30 cellular contexts compared by ENCODE assay signal in genomic region chr20:33062105-33062629, GRCh38. TPM values are rescaled to one million over a fixed set of nuclear protein-coding genes. Genes with fewer than 3 reads are reported as not detected.
"Had no signal": no experiment of that assay in that cellular context is flagged by ENCODE, and none has a peak within 500 bp of the region (broad histone marks: within the 10 kb centered on the region; RNA-seq: fewer than 3 reads in every experiment).

No MANE protein-coding gene starts in this region.

- H3K36me3 ChIP-seq: heart right ventricle, thoracic aorta, upper lobe of left lung had no signal

- H3K4me3 Mint-ChIP-seq: activated CD4-positive, alpha-beta T cell treated with anti-CD3 and anti-CD28 coated beads, Interleukin-2, amount 10 ng/mL, durations not matched to agents 7 days and 5 days; activated naive CD8-positive, alpha-beta T cell; activated T-cell treated with anti-CD3 and anti-CD28 coated beads, Interleukin-2, amount 50 U/mL, for 24 hours; activated T-helper 17 cell treated with anti-CD3 and anti-CD28 coated beads, Interleukin-2, amount 50 U/mL, for 72 hours; nephron; T-helper 1 cell treated with Interleukin-12 subunit alpha and Interleukin-12 subunit beta and Interleukin-4 antibody, amounts not matched to agents 30 μg/mL and 1 μg/mL, for 36 hours had no signal

- FAIRE-seq: endometrium had no signal

- ATAC-seq: activated CD4-positive, CD25-positive, alpha-beta regulatory T cell treated with anti-CD3 and anti-CD28 coated beads, Interleukin-2, amount 50 U/mL, for 24 hours; activated T-helper 17 cell treated with anti-CD3 and anti-CD28 coated beads, Interleukin-2, amount 50 U/mL, for 72 hours had no signal

- H3K4me1 Mint-ChIP-seq: activated CD4-positive, alpha-beta T cell treated with anti-CD3 and anti-CD28 coated beads, Interleukin-2, amount 10 ng/mL, durations not matched to agents 7 days and 5 days; activated T-helper 17 cell treated with anti-CD3 and anti-CD28 coated beads, Interleukin-2, amount 50 U/mL, for 72 hours had no signal

- H3K4me1 ChIP-seq: heart right ventricle, upper lobe of left lung had no signal

- H3K36me3 Mint-ChIP-seq: activated naive CD8-positive, alpha-beta T cell had no signal

- H3K9me3 ChIP-seq: heart right ventricle, thoracic aorta, upper lobe of left lung had no signal

- H3K4me3 ChIP-seq: heart right ventricle, thoracic aorta, upper lobe of left lung had no signal

- H3K27ac ChIP-seq: heart right ventricle, thoracic aorta, upper lobe of left lung had no signal

- H3K27me3 ChIP-seq: heart right ventricle, upper lobe of left lung had no signal

- DNase-seq: activated CD4-positive, alpha-beta T cell treated with anti-CD3 and anti-CD28 coated beads, Interleukin-2, amount 10 ng/mL, durations not matched to agents 7 days and 5 days; activated CD8-positive, alpha-beta memory T cell treated with anti-CD3 and anti-CD28 coated beads for 24 hours; activated CD8-positive, alpha-beta memory T cell treated with anti-CD3 and anti-CD28 coated beads, Interleukin-2, amount 50 U/mL, for 4 hours; activated naive CD4-positive, alpha-beta T cell; activated T-cell treated with anti-CD3 and anti-CD28 coated beads, Interleukin-2, amount 50 U/mL, for 24 hours; cerebellar nuclear complex; cortex of kidney; heart right ventricle; islet precursor cell; left cardiac atrium; mesenchymal stem cell; occipital lobe; stimulated activated CD4-positive, alpha-beta T cell treated with anti-CD3 and anti-CD28 coated beads, Interleukin-4, amount 100 ng/mL, for 1 hour; stimulated activated naive CD4-positive, alpha-beta T cell treated with Interleukin-2 at 50 U/mL for 16 hours; T1000; upper lobe of left lung had no signal

- H3K9me3 Mint-ChIP-seq: activated CD4-positive, alpha-beta T cell treated with anti-CD3 and anti-CD28 coated beads, Interleukin-2, amount 10 ng/mL, durations not matched to agents 7 days and 5 days; activated T-cell treated with anti-CD3 and anti-CD28 coated beads, Interleukin-2, amount 50 U/mL, for 24 hours; activated T-helper 17 cell treated with anti-CD3 and anti-CD28 coated beads, Interleukin-2, amount 50 U/mL, for 72 hours; nephron; T-helper 1 cell treated with Interleukin-12 subunit alpha and Interleukin-12 subunit beta and Interleukin-4 antibody, amounts not matched to agents 30 μg/mL and 1 μg/mL, for 36 hours had no signal

- H3K27me3 Mint-ChIP-seq: activated CD4-positive, alpha-beta T cell treated with anti-CD3 and anti-CD28 coated beads, Interleukin-2, amount 10 ng/mL, durations not matched to agents 7 days and 5 days; activated naive CD8-positive, alpha-beta T cell; activated T-cell treated with anti-CD3 and anti-CD28 coated beads, Interleukin-2, amount 50 U/mL, for 24 hours; activated T-helper 17 cell treated with anti-CD3 and anti-CD28 coated beads, Interleukin-2, amount 50 U/mL, for 72 hours had no signal

- H3K27ac Mint-ChIP-seq: activated CD4-positive, alpha-beta T cell treated with anti-CD3 and anti-CD28 coated beads, Interleukin-2, amount 10 ng/mL, durations not matched to agents 7 days and 5 days; activated naive CD8-positive, alpha-beta T cell; activated T-cell treated with anti-CD3 and anti-CD28 coated beads, Interleukin-2, amount 50 U/mL, for 24 hours; activated T-helper 17 cell treated with anti-CD3 and anti-CD28 coated beads, Interleukin-2, amount 50 U/mL, for 72 hours; T-helper 1 cell treated with Interleukin-12 subunit alpha and Interleukin-12 subunit beta and Interleukin-4 antibody, amounts not matched to agents 30 μg/mL and 1 μg/mL, for 36 hours had no signal

RNA-seq across cellular contexts. Expression of gene BPIFB3, which starts 8.5 kb away (rescaled TPM):
- total RNA-seq: activated CD4-positive, alpha-beta T cell treated with anti-CD3 and anti-CD28 coated beads, Interleukin-2, amount 10 ng/mL, durations not matched to agents 7 days and 5 days; activated T-helper 17 cell treated with anti-CD3 and anti-CD28 coated beads, Interleukin-2, amount 50 U/mL, for 72 hours; epithelial cell of proximal tubule; fibroblast of villous mesenchyme; heart right ventricle; left cardiac atrium; lower leg skin; mononuclear cell; myocyte; occipital lobe; posterior vena cava; renal cortical epithelial cell; thoracic aorta; upper lobe of left lung had no signal
- polyA plus RNA-seq: heart right ventricle had no signal

RNA-seq across cellular contexts. Expression of gene BPIFB4, which starts 17.3 kb away (rescaled TPM):
- total RNA-seq: activated CD4-positive, alpha-beta T cell treated with anti-CD3 and anti-CD28 coated beads, Interleukin-2, amount 10 ng/mL, durations not matched to agents 7 days and 5 days; activated T-helper 17 cell treated with anti-CD3 and anti-CD28 coated beads, Interleukin-2, amount 50 U/mL, for 72 hours; epithelial cell of proximal tubule; fibroblast of villous mesenchyme; heart right ventricle; left cardiac atrium; lower leg skin; mononuclear cell; myocyte; occipital lobe; posterior vena cava; renal cortical epithelial cell; thoracic aorta; upper lobe of left lung had no signal
- polyA plus RNA-seq: heart right ventricle had no signal

RNA-seq across cellular contexts. Expression of gene BPIFB6, which starts 30.7 kb away (rescaled TPM):
- total RNA-seq: activated CD4-positive, alpha-beta T cell treated with anti-CD3 and anti-CD28 coated beads, Interleukin-2, amount 10 ng/mL, durations not matched to agents 7 days and 5 days; activated T-helper 17 cell treated with anti-CD3 and anti-CD28 coated beads, Interleukin-2, amount 50 U/mL, for 72 hours; epithelial cell of proximal tubule; fibroblast of villous mesenchyme; heart right ventricle; left cardiac atrium; lower leg skin; mononuclear cell; myocyte; occipital lobe; posterior vena cava; renal cortical epithelial cell; thoracic aorta; upper lobe of left lung had no signal
- polyA plus RNA-seq: heart right ventricle had no signal

RNA-seq across cellular contexts. Expression of gene BPIFB2, which starts 54.7 kb away (rescaled TPM):
- total RNA-seq: activated CD4-positive, alpha-beta T cell treated with anti-CD3 and anti-CD28 coated beads, Interleukin-2, amount 10 ng/mL, durations not matched to agents 7 days and 5 days; activated T-helper 17 cell treated with anti-CD3 and anti-CD28 coated beads, Interleukin-2, amount 50 U/mL, for 72 hours; epithelial cell of proximal tubule; fibroblast of villous mesenchyme; heart right ventricle; left cardiac atrium; lower leg skin; mononuclear cell; myocyte; posterior vena cava; renal cortical epithelial cell; thoracic aorta had no signal
- polyA plus RNA-seq: heart right ventricle had no signal

RNA-seq across cellular contexts. Expression of gene SUN5, which starts 57.9 kb away (rescaled TPM):
- total RNA-seq: activated CD4-positive, alpha-beta T cell treated with anti-CD3 and anti-CD28 coated beads, Interleukin-2, amount 10 ng/mL, durations not matched to agents 7 days and 5 days; activated T-helper 17 cell treated with anti-CD3 and anti-CD28 coated beads, Interleukin-2, amount 50 U/mL, for 72 hours; epithelial cell of proximal tubule; fibroblast of villous mesenchyme; heart right ventricle; left cardiac atrium; lower leg skin; mononuclear cell; myocyte; occipital lobe; posterior vena cava; renal cortical epithelial cell; thoracic aorta; upper lobe of left lung had no signal
- polyA plus RNA-seq: heart right ventricle had no signal
